ENCODE assay signal across 14 cellular contexts in genomic region chr12:18882690-18883089, GRCh38.
"Had no signal": no experiment of that assay in that cellular context is flagged by ENCODE, and none has a peak within 500 bp of the region (broad histone marks: within the 10 kb centered on the region; RNA-seq: fewer than 3 reads in every experiment).

No MANE protein-coding gene starts in this region.

- H3K9me3 ChIP-seq: colonic mucosa, heart right ventricle, ovary had no signal

- H3K9me3 Mint-ChIP-seq: activated CD4-positive, alpha-beta memory T cell treated with anti-CD3 and anti-CD28 coated beads, Interleukin-2, amount 10 ng/mL, durations not matched to agents 7 days and 5 days; mesothelial cell of epicardium had no signal

- H3K4me3 Mint-ChIP-seq: activated CD4-positive, alpha-beta memory T cell treated with anti-CD3 and anti-CD28 coated beads, Interleukin-2, amount 10 ng/mL, durations not matched to agents 7 days and 5 days; activated CD4-positive, alpha-beta T cell treated with anti-CD3 and anti-CD28 coated beads for 36 hours; mesothelial cell of epicardium; neural crest cell had no signal

- DNase-seq: activated CD4-positive, alpha-beta memory T cell treated with anti-CD3 and anti-CD28 coated beads, Interleukin-2, amount 10 ng/mL, durations not matched to agents 7 days and 5 days; activated CD4-positive, alpha-beta T cell treated with anti-CD3 and anti-CD28 coated beads for 36 hours; activated gamma-delta T cell; activated T-cell treated with anti-CD3 and anti-CD28 coated beads, Interleukin-2, amount 50 U/mL, for 48 hours; colonic mucosa; effector CD4-positive, alpha-beta T cell; heart right ventricle; ovary; T1000; WERI-Rb-1 had no signal

- ATAC-seq: activated CD4-positive, alpha-beta T cell treated with anti-CD3 and anti-CD28 coated beads for 36 hours had no signal

- H3K36me3 Mint-ChIP-seq: mesothelial cell of epicardium had no signal

- H3K27ac Mint-ChIP-seq: activated CD4-positive, alpha-beta memory T cell treated with anti-CD3 and anti-CD28 coated beads, Interleukin-2, amount 10 ng/mL, durations not matched to agents 7 days and 5 days; activated CD4-positive, alpha-beta T cell treated with anti-CD3 and anti-CD28 coated beads for 36 hours; mesothelial cell of epicardium had no signal

- H3K4me1 ChIP-seq: colonic mucosa, heart right ventricle had no signal

- H3K36me3 ChIP-seq: cardiac muscle cell, colonic mucosa, heart right ventricle, ovary, WERI-Rb-1 had no signal

- H3K27me3 Mint-ChIP-seq: activated CD4-positive, alpha-beta T cell treated with anti-CD3 and anti-CD28 coated beads for 36 hours had no signal

- H3K27ac ChIP-seq: cardiac muscle cell, colonic mucosa, heart right ventricle, ovary, skin epidermis, WERI-Rb-1 had no signal

- H3K27me3 ChIP-seq: cardiac muscle cell, colonic mucosa, heart right ventricle, ovary had no signal

- H3K4me3 ChIP-seq: cardiac muscle cell, colonic mucosa, ovary, skin epidermis had no signal

- H3K4me1 Mint-ChIP-seq: activated CD4-positive, alpha-beta memory T cell treated with anti-CD3 and anti-CD28 coated beads, Interleukin-2, amount 10 ng/mL, durations not matched to agents 7 days and 5 days; activated CD4-positive, alpha-beta T cell treated with anti-CD3 and anti-CD28 coated beads for 36 hours; mesothelial cell of epicardium had no signal
